1 cellular context compared by ENCODE assay signal in the genomic region with DNA sequence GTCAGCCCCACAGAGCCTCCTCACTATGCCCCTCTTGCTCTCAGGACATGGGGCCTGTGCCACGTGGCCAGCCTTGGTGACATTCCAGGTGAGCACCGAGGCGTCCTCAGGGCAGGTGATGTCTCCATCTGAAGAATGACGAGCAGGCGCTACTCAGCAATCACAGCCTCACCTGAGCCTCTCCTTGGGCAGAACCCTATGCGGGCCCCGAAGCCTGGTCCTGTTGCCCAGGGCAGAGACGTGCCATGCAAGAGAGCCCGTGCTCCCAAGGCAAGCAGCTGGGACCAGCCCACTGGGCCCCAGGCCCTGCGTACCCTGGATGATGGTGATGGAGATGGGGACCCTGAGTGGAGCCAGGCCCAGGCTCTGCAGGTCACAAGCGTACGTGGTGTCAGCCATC.
TF ChIP-seq lines count a peak whose summit lies in the region.

No MANE protein-coding gene starts in this region.

TF ChIP-seq in IMR-90, 13 proteins besides CTCF, POLR2A, EP300 and RAD21:
- TF ChIP-seq CHD1 (IDR thresholded peaks at IDR 0.05; ENCODE audit: low read depth, low read length), result no peak
- no peak for TF ChIP-seq SMC3 (IDR thresholded peaks at IDR 0.05; ENCODE audit: low read depth, low read length)
- TF ChIP-seq NFE2L2 (IDR thresholded peaks at IDR 0.05; ENCODE audit: low read depth, low read length), result no peak
- TF ChIP-seq MAZ (IDR thresholded peaks at IDR 0.05; ENCODE audit: borderline replicate concordance, low read depth, low read length), result no peak
- no peak for TF ChIP-seq FOS (IDR thresholded peaks at IDR 0.05; ENCODE audit: low read depth, low read length)
